In genomic region chr3:38702231-38702630, GRCh38 we compare ENCODE assay signal across 20 cellular contexts. TPM values are rescaled to one million over a fixed set of nuclear protein-coding genes. Genes with fewer than 3 reads are reported as not detected.
DNase-seq lines count a peak whose midpoint lies in the region; ATAC-seq, FAIRE-seq and TF ChIP-seq lines count a peak whose summit lies in the region.
"Had no signal": no experiment of that assay in that cellular context is flagged by ENCODE, and none has a peak within 500 bp of the region (broad histone marks: within the 10 kb centered on the region; RNA-seq: fewer than 3 reads in every experiment).

No MANE protein-coding gene starts in this region.

- H3K4me3 ChIP-seq in heart left ventricle (no peak overlapping the region), HepG2 (replicated peaks in 1 of 3; ENCODE audit: insufficient read depth in 1 of 3, low read depth in 2 of 3, low read length in 3 of 3) (no peak overlapping the region), right lobe of liver (no peak overlapping the region)
- H3K4me3 ChIP-seq: A549; BLaER1 treated with 17β-estradiol and CSF1 and Interleukin-3, amounts not matched to agents 10 nM and 100 nM had no signal

- no peaks in the 10 kb centered on the region for H4K20me1 ChIP-seq in HepG2 (ENCODE audit: insufficient read depth, low read length)
- H4K20me1 ChIP-seq: BLaER1 treated with 17β-estradiol and CSF1 and Interleukin-3, amounts not matched to agents 10 nM and 100 nM had no signal

- TF ChIP-seq EP300 in HepG2 (IDR thresholded peaks at IDR 0.05; ENCODE audit: low read depth in 2 of 2, low read length in 2 of 2) (no peak), HepG2 (CRISPR knock-in tag; IDR thresholded peaks at IDR 0.05; ENCODE audit: borderline replicate concordance) (no peak)

- no peaks in the 10 kb centered on the region for H3K79me2 ChIP-seq in HepG2 (ENCODE audit: insufficient read depth, low read length)

- H3K27me3 ChIP-seq in heart left ventricle: no peaks in the 10 kb centered on the region
- H3K27me3 ChIP-seq in HepG2 (ENCODE audit: control insufficient read depth in 1 of 2, insufficient read depth in 2 of 2, low read length in 2 of 2): 0 out of 5 replicates have a peak, but pooled peaks cover 0 to 3% of the 10 kb centered on the region in 2 experiments
- no peaks in the 10 kb centered on the region for H3K27me3 ChIP-seq in right lobe of liver
- H3K27me3 ChIP-seq: BLaER1 treated with 17β-estradiol and CSF1 and Interleukin-3, amounts not matched to agents 10 nM and 100 nM had no signal

- H3K4me2 ChIP-seq in HepG2 (ENCODE audit: low read depth, low read length): no peak overlapping the region
- H3K4me2 ChIP-seq: A549; BLaER1 treated with 17β-estradiol and CSF1 and Interleukin-3, amounts not matched to agents 10 nM and 100 nM had no signal

- no peak overlapping the region for H3K9ac ChIP-seq in HepG2 (ENCODE audit: insufficient read depth, low read depth, low read length)
- H3K9ac ChIP-seq: BLaER1 treated with 17β-estradiol and CSF1 and Interleukin-3, amounts not matched to agents 10 nM and 100 nM had no signal

- CTCF ChIA-PET in HepG2 (lab: Yijun Ruan, JAX; ENCODE audit: low intra/inter-chr PET ratio, low total read pairs): no interaction called here

- POLR2A ChIA-PET in HepG2 (lab: Yijun Ruan, JAX): no interaction called here

- no peak for DNase-seq in heart left ventricle
- no peak for DNase-seq in Right ventricle myocardium superior
- no peak for DNase-seq in HepG2 (ENCODE audit: low spot score)
- no peak for DNase-seq in right lobe of liver
- no peak for DNase-seq in NCI-H1048 (lab: John Stamatoyannopoulos, UW)
- DNase-seq: AML-193; Caco-2; Calu3; CD4-positive, alpha-beta T cell; CD8-positive, alpha-beta T cell; DMS79 treated with DMSO at 0.1 percent for 48 hours; GF-D8 had no signal

- WGBS in heart left ventricle, 4 donors: 54 to 64% (median 56%) methylated on average over 3 of the region's 3 CpGs
- WGBS in HepG2 (ENCODE audit: low lambda C conversion rate): 18% methylated on average over 3 of the region's 3 CpGs
- 69% methylated on average over 3 of the region's 3 CpGs for WGBS in right lobe of liver (ENCODE audit: insufficient coverage, low coverage, low lambda C conversion rate, missing lambda C conversion rate)

- intact Hi-C loops in heart left ventricle (cut with DNase I): no loop called here
- intact Hi-C loops in Right ventricle myocardium superior (cut with DNase I): no loop called here
- intact Hi-C loops in HepG2 (cut with micrococcal nuclease; ENCODE audit: unreplicated experiment): no loop called here
- intact Hi-C loops in right lobe of liver (cut with DNase I): no loop called here

- no peak for TF ChIP-seq CTCF in heart left ventricle (IDR thresholded peaks at IDR 0.05)
- TF ChIP-seq CTCF in HepG2 (CRISPR knock-in tag; IDR thresholded peaks at IDR 0.05): no peak
- TF ChIP-seq CTCF in right lobe of liver (IDR thresholded peaks at IDR 0.05): no peak

- FAIRE-seq in HepG2 (lab: Jason Lieb, UNC): no peak
- FAIRE-seq: A549, D721Med, G401.6, GM12892, GM18507 had no signal

- peaks cover 0 to 10% (median 0%) of the 10 kb centered on the region in 12 donors for H3K4me1 ChIP-seq in heart left ventricle
- no peaks in the 10 kb centered on the region for H3K4me1 ChIP-seq in HepG2 (ENCODE audit: insufficient read depth, low read length)
- H3K4me1 ChIP-seq in right lobe of liver: no peaks in the 10 kb centered on the region
- H3K4me1 ChIP-seq: A549; BLaER1 treated with 17β-estradiol and CSF1 and Interleukin-3, amounts not matched to agents 10 nM and 100 nM; Caco-2 had no signal

- ATAC-seq in heart left ventricle (peak; percentile 28 to 70 (median 42)), Right ventricle myocardium superior (ENCODE audit: poor library complexity) (no peak), HepG2 (no peak), right lobe of liver (no peak)
- ATAC-seq: A549; CD8-positive, alpha-beta T cell had no signal

- TF ChIP-seq POLR2A in heart left ventricle (IDR thresholded peaks at IDR 0.05) (no peak), HepG2 (IDR thresholded peaks at IDR 0.05; ENCODE audit: insufficient read depth in 1 of 2, low read depth in 2 of 2, low read length in 2 of 2) (no peak), right lobe of liver (IDR thresholded peaks at IDR 0.05) (no peak)

- H3K36me3 ChIP-seq in heart left ventricle (no peaks in the 10 kb centered on the region), HepG2 (replicated peaks in 1 of 2; ENCODE audit: control insufficient read depth in 1 of 2, insufficient read depth in 2 of 2, low read length in 2 of 2) (no peaks in the 10 kb centered on the region), right lobe of liver (no peaks in the 10 kb centered on the region)
- H3K36me3 ChIP-seq: BLaER1 treated with 17β-estradiol and CSF1 and Interleukin-3, amounts not matched to agents 10 nM and 100 nM had no signal

- in situ Hi-C loops in HepG2 (cut with HindIII; ENCODE audit: extremely low pct_ligation_motif_present, low pct_unique_long_range_greater_than_20kb): no loop called here

- TF ChIP-seq RAD21 in HepG2 (CRISPR knock-in tag; IDR thresholded peaks at IDR 0.05): no peak

- H2AFZ ChIP-seq in HepG2 (ENCODE audit: low read length): no peak overlapping the region

- H3K9me3 ChIP-seq in heart left ventricle (no peaks in the 10 kb centered on the region), HepG2 (ENCODE audit: low read length) (no peaks in the 10 kb centered on the region), right lobe of liver (no peaks in the 10 kb centered on the region)
- H3K9me3 ChIP-seq: A549; BLaER1 treated with 17β-estradiol and CSF1 and Interleukin-3, amounts not matched to agents 10 nM and 100 nM; Caco-2 had no signal

- H3K27ac ChIP-seq in heart left ventricle (no peak overlapping the region), HepG2 (ENCODE audit: extremely low read length, insufficient read depth, low read length) (no peak overlapping the region), right lobe of liver (no peak overlapping the region)
- H3K27ac ChIP-seq: 22Rv1; A549; BLaER1 treated with 17β-estradiol and CSF1 and Interleukin-3, amounts not matched to agents 10 nM and 100 nM; C4-2B had no signal

- BruUV-seq in HepG2 (replicated peaks; lab: Mats Ljungman, UMichigan): no TSS peak

TF ChIP-seq in HepG2, 621 proteins besides CTCF, POLR2A, EP300 and RAD21 (continues in another document):
- TF ChIP-seq RAD51 (IDR thresholded peaks at IDR 0.05; ENCODE audit: borderline replicate concordance) (peak; percentile 78), USF2 (IDR thresholded peaks at IDR 0.05; ENCODE audit: low read depth, low read length) (peak; percentile 56), USF2 (CRISPR knock-in tag; IDR thresholded peaks at IDR 0.05; ENCODE audit: borderline replicate concordance) (no peak)

RNA-seq across cellular contexts. Expression of gene SCN5A, which starts 52.7 kb away (rescaled TPM):
- total RNA-seq in heart left ventricle (100 to 1,000 TPM; 133 to 242 (median 198) TPM), Right ventricle myocardium superior (162 TPM), HepG2 (2016; rRNA removed; fragmentation: Illumina TruSeq; extraction: Trizol) (not detected in 2 replicates), right lobe of liver (under 1 TPM in 1 of 6 experiments, not detected in 5; 0.02 TPM)
- polyA plus RNA-seq in heart left ventricle (10 to 100 TPM; 88.4 to 92.5 TPM), HepG2 (2011; rRNA removed) (0.07 and 0.22 TPM in 2 replicates)
- not detected in 2 replicates for total RNA-seq in HepG2 (2016; cell fraction: cytosol; rRNA removed; fragmentation: Illumina TruSeq; extraction: Trizol; ENCODE audit: low read depth)
- total RNA-seq in HepG2 (2016; cell fraction: insoluble cytoplasmic fraction; rRNA removed; fragmentation: Illumina TruSeq; extraction: Trizol): not detected in 2 replicates
- total RNA-seq in HepG2 (2016; cell fraction: membrane; rRNA removed; fragmentation: Illumina TruSeq; extraction: Trizol): not detected in 2 replicates
- total RNA-seq in HepG2 (2016; cell fraction: nucleus; rRNA removed; fragmentation: Illumina TruSeq; extraction: Trizol): not detected in 2 replicates
- 0.06 and 0.07 TPM in 2 replicates for polyA plus RNA-seq in HepG2 (2011; cell fraction: cytosol; rRNA removed)
- 0.09 and 0.10 TPM in 2 replicates for polyA plus RNA-seq in HepG2 (2011; cell fraction: nucleus; rRNA removed)
- polyA plus RNA-seq in HepG2 (2012): 0.07 and 0.08 TPM in 2 replicates
- not detected in 2 replicates for polyA plus RNA-seq in HepG2 (2016; cell fraction: cytosol; fragmentation: Illumina TruSeq; extraction: Trizol; ENCODE audit: low read depth)
- not detected in 2 replicates for polyA plus RNA-seq in HepG2 (2016; cell fraction: insoluble cytoplasmic fraction; fragmentation: Illumina TruSeq; extraction: Trizol; ENCODE audit: low read depth)
- not detected in 2 replicates for polyA plus RNA-seq in HepG2 (2016; cell fraction: membrane; fragmentation: Illumina TruSeq; extraction: Trizol; ENCODE audit: low read depth)
- not detected in 2 replicates for polyA plus RNA-seq in HepG2 (2016; cell fraction: nucleus; fragmentation: Illumina TruSeq; extraction: Trizol; ENCODE audit: insufficient read depth, low read depth)
- 0.07 and 1.0 TPM in 2 replicates for polyA minus RNA-seq in HepG2 (2011; rRNA and poly(A)+ RNA removed; ENCODE audit: low replicate concordance)
- polyA minus RNA-seq in HepG2 (2011; cell fraction: cytosol; rRNA and poly(A)+ RNA removed): not detected in 2 replicates
- polyA minus RNA-seq in HepG2 (2011; cell fraction: nucleus; rRNA and poly(A)+ RNA removed): not detected in 2 replicates

Comparison
In these comparisons a context has a peak if more than half of its experiments do, and no peak if none do; other contexts are left out.
1. ATAC-seq: peak in heart left ventricle (4 of 4); none in Right ventricle myocardium superior (single experiment), HepG2 (single experiment) and right lobe of liver (0 of 4).
2. RNA of gene SCN5A, which starts 52.7 kb away (total RNA-seq): 133 to 242 TPM in heart left ventricle and 162 TPM in Right ventricle myocardium superior (single experiment); 0.02 TPM in right lobe of liver and not detected in HepG2; every median in the first group is over 100 times any median in the second.